ENCODE assay signal across 26 cellular contexts in the genomic region with DNA sequence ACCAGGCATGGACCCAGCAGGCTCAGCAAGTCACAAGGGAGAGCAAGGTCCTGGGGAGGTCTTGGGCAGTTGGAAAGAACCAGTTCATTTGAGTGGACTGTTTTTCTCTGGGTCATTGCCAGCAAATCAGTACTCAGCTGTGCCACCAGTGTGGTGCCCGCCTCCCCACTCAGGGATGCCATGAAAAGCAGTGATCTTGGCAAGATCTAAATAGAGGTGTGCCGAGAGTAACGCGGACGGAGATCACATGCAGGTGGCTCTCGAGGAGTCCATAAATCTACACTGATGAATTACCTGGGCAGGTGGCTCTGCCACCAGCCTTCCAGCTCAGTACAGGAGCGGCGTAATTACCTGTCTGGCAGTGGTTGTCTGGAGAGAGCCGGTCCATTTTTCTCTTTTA.
DNase-seq lines count a peak whose midpoint lies in the region; ATAC-seq and FAIRE-seq lines count a peak whose summit lies in the region.
"Had no signal": no experiment of that assay in that cellular context is flagged by ENCODE, and none has a peak within 500 bp of the region (broad histone marks: within the 10 kb centered on the region; RNA-seq: fewer than 3 reads in every experiment).

No MANE protein-coding gene starts in this region.

- H3K4me1 Mint-ChIP-seq in stimulated activated effector memory CD8-positive, alpha-beta T cell treated with anti-CD3 and anti-CD28 coated beads, Interleukin-12 subunit alpha, Interleukin-12 subunit beta, amount 100 ng/mL, for 72 hours = no peaks in the 10 kb centered on the region
- H3K4me1 Mint-ChIP-seq: activated T-helper 17 cell treated with anti-CD3 and anti-CD28 coated beads, Interleukin-2, amount 50 U/mL, for 72 hours; mesothelial cell of epicardium had no signal

- DNase-seq in NCI-H748 (lab: John Stamatoyannopoulos, UW; ENCODE audit: unreplicated experiment) (peak; percentile 87), NCI-H748 treated with DMSO at 0.1 percent for 48 hours (lab: John Stamatoyannopoulos, UW) (no peak), NCI-H2029 treated with DMSO at 0.1 percent for 48 hours (lab: John Stamatoyannopoulos, UW) (peak; percentile 90), NCI-H345 treated with DMSO at 0.1 percent for 48 hours (lab: John Stamatoyannopoulos, UW; ENCODE audit: unreplicated experiment) (peak; percentile 88), GM19239 (ENCODE audit: insufficient read length, low spot score) (no peak), GDM1 (lab: John Stamatoyannopoulos, UW) (no peak)
- DNase-seq in stimulated activated effector memory CD8-positive, alpha-beta T cell treated with anti-CD3 and anti-CD28 coated beads, Interleukin-12 subunit alpha, Interleukin-12 subunit beta, amount 100 ng/mL, for 72 hours (ENCODE audit: low spot score in 2 of 2) = no peak
- DNase-seq: 8988T; activated CD8-positive, alpha-beta T cell treated with anti-CD3 and anti-CD28 coated beads for 36 hours; activated naive CD4-positive, alpha-beta T cell treated with anti-CD3 and anti-CD28 coated beads, Interleukin-2, amount 50 U/mL, for 16 hours; body of pancreas; esophagus squamous epithelium; foreskin keratinocyte; H7; heart left ventricle; NCI-H446 treated with DMSO at 0.1 percent for 48 hours; SHP77 treated with DMSO at 0.1 percent for 48 hours; uterus had no signal

- no peaks in the 10 kb centered on the region for H3K9me3 Mint-ChIP-seq in stimulated activated effector memory CD8-positive, alpha-beta T cell treated with anti-CD3 and anti-CD28 coated beads, Interleukin-12 subunit alpha, Interleukin-12 subunit beta, amount 100 ng/mL, for 72 hours
- H3K9me3 Mint-ChIP-seq: activated CD8-positive, alpha-beta T cell treated with anti-CD3 and anti-CD28 coated beads for 36 hours; activated T-helper 17 cell treated with anti-CD3 and anti-CD28 coated beads, Interleukin-2, amount 50 U/mL, for 72 hours; mesothelial cell of epicardium; stimulated activated naive CD8-positive, alpha-beta T cell treated with anti-CD3 and anti-CD28 coated beads, Interleukin-15, Interleukin-2, amounts not matched to agents 100 ng/mL and 50 ng/mL, for 24 hours; T-helper 2 cell treated with Interferon-gamma antibody and Interleukin-4, amounts not matched to agents 5 μg/mL and 100 μg/mL, for 36 hours had no signal

- no peaks in the 10 kb centered on the region for H3K36me3 Mint-ChIP-seq in stimulated activated effector memory CD8-positive, alpha-beta T cell treated with anti-CD3 and anti-CD28 coated beads, Interleukin-12 subunit alpha, Interleukin-12 subunit beta, amount 100 ng/mL, for 72 hours
- H3K36me3 Mint-ChIP-seq: CD14-positive monocyte, mesothelial cell of epicardium had no signal

- ATAC-seq in stimulated activated effector memory CD8-positive, alpha-beta T cell treated with anti-CD3 and anti-CD28 coated beads, Interleukin-12 subunit alpha, Interleukin-12 subunit beta, amount 100 ng/mL, for 72 hours = peak; percentile 8
- no peak for ATAC-seq in GM19324 (IDR thresholded peaks at IDR 0.05; ENCODE audit: low FRiP score, unreplicated experiment)
- ATAC-seq: activated CD8-positive, alpha-beta T cell treated with anti-CD3 and anti-CD28 coated beads for 36 hours; activated T-helper 17 cell treated with anti-CD3 and anti-CD28 coated beads, Interleukin-2, amount 50 U/mL, for 72 hours; body of pancreas; foreskin keratinocyte; heart left ventricle; Panc1 had no signal

- FAIRE-seq in GM19239 (lab: Jason Lieb, UNC) = no peak
- FAIRE-seq: endometrium had no signal

- H3K27ac Mint-ChIP-seq in stimulated activated effector memory CD8-positive, alpha-beta T cell treated with anti-CD3 and anti-CD28 coated beads, Interleukin-12 subunit alpha, Interleukin-12 subunit beta, amount 100 ng/mL, for 72 hours = no peak overlapping the region
- H3K27ac Mint-ChIP-seq: activated CD8-positive, alpha-beta T cell treated with anti-CD3 and anti-CD28 coated beads for 36 hours; activated T-helper 17 cell treated with anti-CD3 and anti-CD28 coated beads, Interleukin-2, amount 50 U/mL, for 72 hours; CD14-positive monocyte; mesothelial cell of epicardium; stimulated activated naive CD8-positive, alpha-beta T cell treated with anti-CD3 and anti-CD28 coated beads, Interleukin-15, Interleukin-2, amounts not matched to agents 100 ng/mL and 50 ng/mL, for 24 hours; T-helper 2 cell treated with Interferon-gamma antibody and Interleukin-4, amounts not matched to agents 5 μg/mL and 100 μg/mL, for 36 hours had no signal

- H3K4me3 Mint-ChIP-seq in stimulated activated effector memory CD8-positive, alpha-beta T cell treated with anti-CD3 and anti-CD28 coated beads, Interleukin-12 subunit alpha, Interleukin-12 subunit beta, amount 100 ng/mL, for 72 hours = no peak overlapping the region
- H3K4me3 Mint-ChIP-seq: activated CD8-positive, alpha-beta T cell treated with anti-CD3 and anti-CD28 coated beads for 36 hours; activated T-helper 17 cell treated with anti-CD3 and anti-CD28 coated beads, Interleukin-2, amount 50 U/mL, for 72 hours; CD14-positive monocyte; mesothelial cell of epicardium; stimulated activated naive CD8-positive, alpha-beta T cell treated with anti-CD3 and anti-CD28 coated beads, Interleukin-15, Interleukin-2, amounts not matched to agents 100 ng/mL and 50 ng/mL, for 24 hours; T-helper 2 cell treated with Interferon-gamma antibody and Interleukin-4, amounts not matched to agents 5 μg/mL and 100 μg/mL, for 36 hours had no signal

Comparison
In these comparisons a context has a peak if more than half of its experiments do, and no peak if none do; other contexts are left out.
1. DNase-seq: peak in NCI-H748 (single experiment), NCI-H2029 treated with DMSO at 0.1 percent for 48 hours (single experiment) and NCI-H345 treated with DMSO at 0.1 percent for 48 hours (single experiment); none in NCI-H748 treated with DMSO at 0.1 percent for 48 hours (single experiment), stimulated activated effector memory CD8-positive, alpha-beta T cell treated with anti-CD3 and anti-CD28 coated beads, Interleukin-12 subunit alpha, Interleukin-12 subunit beta, amount 100 ng/mL, for 72 hours (0 of 2), GM19239 (single experiment) and GDM1 (single experiment).